1 cellular context compared by ENCODE assay signal in genomic region chr10:13627459-13628310, GRCh38.
TF ChIP-seq lines count a peak whose summit lies in the region.

No MANE protein-coding gene starts in this region.

TF ChIP-seq in WTC11, 78 proteins besides CTCF, POLR2A, EP300 and RAD21:
- no peak for TF ChIP-seq ZSCAN18 (CRISPR knock-in tag; IDR thresholded peaks at IDR 0.05)
- TF ChIP-seq ZNF512 (CRISPR knock-in tag; IDR thresholded peaks at IDR 0.05; ENCODE audit: borderline replicate concordance), result no peak
- TF ChIP-seq GTF2I (CRISPR knock-in tag; conservative IDR thresholded peaks at IDR 0.05), result no peak
- no peak for TF ChIP-seq ATF6 (CRISPR knock-in tag; IDR thresholded peaks at IDR 0.05)
